ENCODE assay signal across 1 cellular context in genomic region chr2:237546040-237546875, GRCh38.
TF ChIP-seq lines count a peak whose summit lies in the region.

No MANE protein-coding gene starts in this region.

TF ChIP-seq in SK-N-SH treated with all-trans-retinoic acid at 6 μM for 48 hours, 23 proteins besides CTCF, POLR2A, EP300 and RAD21 (continued from another document):
- TF ChIP-seq BACH2 (CRISPR knock-in tag; IDR thresholded peaks at IDR 0.05; ENCODE audit: borderline replicate concordance) (no peak), ZFP3 (CRISPR knock-in tag; IDR thresholded peaks at IDR 0.05) (no peak), ARNTL (CRISPR knock-in tag; IDR thresholded peaks at IDR 0.05; ENCODE audit: borderline replicate concordance, low read depth) (no peak), ZNF8 (CRISPR knock-in tag; IDR thresholded peaks at IDR 0.05) (no peak), TSHZ2 (CRISPR knock-in tag; IDR thresholded peaks at IDR 0.05) (no peak), ISL1 (CRISPR knock-in tag; IDR thresholded peaks at IDR 0.05) (no peak), ZNF70 (CRISPR knock-in tag; IDR thresholded peaks at IDR 0.05) (no peak)
